ENCODE assay signal across 13 cellular contexts in genomic region chr2:140639628-140640027, GRCh38.
A peak's percentile ranks its signal among the peaks of the same experiment; 100 is the strongest.
DNase-seq lines count a peak whose midpoint lies in the region; ATAC-seq and TF ChIP-seq lines count a peak whose summit lies in the region.
"Had no signal": no experiment of that assay in that cellular context is flagged by ENCODE, and none has a peak within 500 bp of the region (broad histone marks: within the 10 kb centered on the region; RNA-seq: fewer than 3 reads in every experiment).

No MANE protein-coding gene starts in this region.

- H3K79me2 ChIP-seq in Karpas-422 (ENCODE audit: low read length): no peaks in the 10 kb centered on the region

- intact Hi-C loops in left colon (cut with DNase I, micrococcal nuclease): no loop called here

- no peak overlapping the region for H3K4me3 ChIP-seq in Karpas-422 (ENCODE audit: low read length)

- H3K9ac ChIP-seq in Karpas-422 (ENCODE audit: low read length): no peak overlapping the region
- H3K9ac ChIP-seq: SK-N-SH had no signal

- H3K9me2 ChIP-seq in Karpas-422 (replicated peaks; ENCODE audit: insufficient read depth, low read length): no peaks in the 10 kb centered on the region
- H3K9me2 ChIP-seq: SK-N-SH had no signal

- no peak overlapping the region for H2AFZ ChIP-seq in Karpas-422 (ENCODE audit: low read length)

- H3K9me3 ChIP-seq in Karpas-422 (ENCODE audit: low read length): peaks cover 14% of the 10 kb centered on the region
- H3K9me3 ChIP-seq: SK-N-SH had no signal

- no peaks in the 10 kb centered on the region for H4K20me1 ChIP-seq in Karpas-422 (ENCODE audit: insufficient read depth, low read depth, low read length)

- H3K27ac ChIP-seq in Karpas-422 (ENCODE audit: low read length): no peak overlapping the region

- no peaks in the 10 kb centered on the region for H3K4me1 ChIP-seq in Karpas-422 (ENCODE audit: low read length)

- DNase-seq in GM10266 (ENCODE audit: extremely low spot score) (peak; percentile 3), Karpas-422 (peak; percentile 45), DMS153 (lab: John Stamatoyannopoulos, UW) (no peak), NCI-H2081 (lab: John Stamatoyannopoulos, UW) (no peak), left colon (no peak)
- DNase-seq in NK-92 treated with Interleukin-12 subunit alpha and Interleukin-12 subunit beta, amount 100 ng/mL, for 24 hours (lab: John Stamatoyannopoulos, UW): no peak
- DNase-seq: activated CD4-positive, alpha-beta T cell treated with anti-CD3 and anti-CD28 coated beads, Interleukin-2, amount 10 ng/mL, durations not matched to agents 24 days and 14 days; activated naive CD4-positive, alpha-beta T cell treated with Interleukin-2 at 50 U/mL for 16 hours; NCI-H510A; nephron progenitor cell; SK-N-SH had no signal

- peak; percentile 79 for ATAC-seq in GM19397 (IDR thresholded peaks at IDR 0.05; ENCODE audit: unreplicated experiment)
- peak; percentile 96 for ATAC-seq in HG02885 (IDR thresholded peaks at IDR 0.05; ENCODE audit: poor library complexity, unreplicated experiment)
- ATAC-seq in left colon: no peak

- H3K36me3 ChIP-seq in Karpas-422 (ENCODE audit: insufficient read depth, low read length): no peaks in the 10 kb centered on the region

- no peaks in the 10 kb centered on the region for H3K27me3 ChIP-seq in Karpas-422 (ENCODE audit: low read length)

- no peak for TF ChIP-seq CTCF in GM10266 (IDR thresholded peaks at IDR 0.05; ENCODE audit: control insufficient read depth, insufficient read depth, low read depth, missing control alignments)

- H3K4me2 ChIP-seq in Karpas-422 (ENCODE audit: low read depth, low read length, poor library complexity, severe bottlenecking): no peak overlapping the region
- H3K4me2 ChIP-seq: SK-N-SH had no signal

Comparison
In these comparisons a context has a peak if more than half of its experiments do, and no peak if none do; other contexts are left out.
1. DNase-seq: peak in GM10266 (single experiment) and Karpas-422 (single experiment); none in NK-92 treated with Interleukin-12 subunit alpha and Interleukin-12 subunit beta, amount 100 ng/mL, for 24 hours (single experiment), DMS153 (single experiment), NCI-H2081 (0 of 2) and left colon (0 of 2).